1 cellular context compared by ENCODE assay signal in the genomic region with DNA sequence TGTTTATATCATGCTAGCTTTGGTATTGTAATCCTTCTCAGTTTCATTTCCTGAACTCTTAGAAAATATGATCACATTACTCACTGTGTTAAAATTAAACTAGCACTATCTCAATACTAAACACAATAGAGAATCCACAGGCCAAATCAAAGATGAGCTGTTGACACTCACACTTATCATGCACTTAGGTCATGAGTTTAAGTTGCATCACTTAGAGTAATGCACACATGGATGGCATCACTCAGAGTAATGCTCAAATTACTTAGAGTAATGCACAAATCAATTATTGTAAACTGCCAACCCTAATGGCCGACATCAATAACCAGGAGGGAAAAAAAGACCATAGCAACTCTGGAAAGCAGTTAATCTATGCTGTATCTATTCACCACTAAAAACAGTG.
TF ChIP-seq lines count a peak whose summit lies in the region.

No MANE protein-coding gene starts in this region.

TF ChIP-seq in HepG2, 621 proteins besides CTCF, POLR2A, EP300 and RAD21:
- peak; percentile 61; the same call in 1 of the 2 replicates for TF ChIP-seq CEBPB (IDR thresholded peaks at IDR 0.05; ENCODE audit: borderline replicate concordance, low read depth, low read length)
- TF ChIP-seq, protein P1, sequence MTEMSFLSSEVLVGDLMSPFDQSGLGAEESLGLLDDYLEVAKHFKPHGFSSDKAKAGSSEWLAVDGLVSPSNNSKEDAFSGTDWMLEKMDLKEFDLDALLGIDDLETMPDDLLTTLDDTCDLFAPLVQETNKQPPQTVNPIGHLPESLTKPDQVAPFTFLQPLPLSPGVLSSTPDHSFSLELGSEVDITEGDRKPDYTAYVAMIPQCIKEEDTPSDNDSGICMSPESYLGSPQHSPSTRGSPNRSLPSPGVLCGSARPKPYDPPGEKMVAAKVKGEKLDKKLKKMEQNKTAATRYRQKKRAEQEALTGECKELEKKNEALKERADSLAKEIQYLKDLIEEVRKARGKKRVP (CRISPR knock-in tag; IDR thresholded peaks at IDR 0.05): peak in 1 of 2 experiments; percentile 56; a peak in 1 of 4 replicates
- peak; percentile 17; the same call in 1 of the 2 replicates for TF ChIP-seq FOXA3 (CRISPR knock-in tag; IDR thresholded peaks at IDR 0.05)
- no peak for TF ChIP-seq ZNF775 (CRISPR knock-in tag; IDR thresholded peaks at IDR 0.05; ENCODE audit: borderline replicate concordance)
- TF ChIP-seq, protein P2, sequence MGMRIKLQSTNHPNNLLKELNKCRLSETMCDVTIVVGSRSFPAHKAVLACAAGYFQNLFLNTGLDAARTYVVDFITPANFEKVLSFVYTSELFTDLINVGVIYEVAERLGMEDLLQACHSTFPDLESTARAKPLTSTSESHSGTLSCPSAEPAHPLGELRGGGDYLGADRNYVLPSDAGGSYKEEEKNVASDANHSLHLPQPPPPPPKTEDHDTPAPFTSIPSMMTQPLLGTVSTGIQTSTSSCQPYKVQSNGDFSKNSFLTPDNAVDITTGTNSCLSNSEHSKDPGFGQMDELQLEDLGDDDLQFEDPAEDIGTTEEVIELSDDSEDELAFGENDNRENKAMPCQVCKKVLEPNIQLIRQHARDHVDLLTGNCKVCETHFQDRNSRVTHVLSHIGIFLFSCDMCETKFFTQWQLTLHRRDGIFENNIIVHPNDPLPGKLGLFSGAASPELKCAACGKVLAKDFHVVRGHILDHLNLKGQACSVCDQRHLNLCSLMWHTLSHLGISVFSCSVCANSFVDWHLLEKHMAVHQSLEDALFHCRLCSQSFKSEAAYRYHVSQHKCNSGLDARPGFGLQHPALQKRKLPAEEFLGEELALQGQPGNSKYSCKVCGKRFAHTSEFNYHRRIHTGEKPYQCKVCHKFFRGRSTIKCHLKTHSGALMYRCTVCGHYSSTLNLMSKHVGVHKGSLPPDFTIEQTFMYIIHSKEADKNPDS (CRISPR knock-in tag; IDR thresholded peaks at IDR 0.05): peak; percentile 91; the same call in 1 of the 2 replicates
